In genomic region chr3:114903213-114903612, GRCh38 we compare ENCODE assay signal across 11 cellular contexts.
DNase-seq lines count a peak whose midpoint lies in the region; ATAC-seq and TF ChIP-seq lines count a peak whose summit lies in the region.
"Had no signal": no experiment of that assay in that cellular context is flagged by ENCODE, and none has a peak within 500 bp of the region (broad histone marks: within the 10 kb centered on the region; RNA-seq: fewer than 3 reads in every experiment).

No MANE protein-coding gene starts in this region.

- H4K8ac ChIP-seq in neuronal stem cell (ENCODE audit: low read depth, low read length): no peak overlapping the region

- H4K91ac ChIP-seq in neuronal stem cell (ENCODE audit: low read depth, low read length, poor library complexity): no peak overlapping the region

- no peak overlapping the region for H3K4me2 ChIP-seq in neuronal stem cell (ENCODE audit: insufficient read depth, low read length, poor library complexity, severe bottlenecking)

- no peaks in the 10 kb centered on the region for H3K36me3 ChIP-seq in neuronal stem cell (replicated peaks in 1 of 2; ENCODE audit: control insufficient read depth in 2 of 2, insufficient read depth in 2 of 2, low read length in 2 of 2)
- H3K36me3 ChIP-seq: MG63 had no signal

- peak; percentile 54 for DNase-seq in KBM-7
- DNase-seq in epithelial cell of proximal tubule (ENCODE audit: low read depth): no peak
- no peak for DNase-seq in neuronal stem cell (ENCODE audit: low spot score)
- DNase-seq in GOT3 (lab: John Stamatoyannopoulos, UW): no peak
- DNase-seq in NCI-H128 (lab: John Stamatoyannopoulos, UW; ENCODE audit: unreplicated experiment): no peak
- no peak for DNase-seq in stimulated activated CD8-positive, alpha-beta memory T cell treated with anti-CD3 and anti-CD28 coated beads, Interleukin-4, amount 100 ng/mL, for 48 hours
- no peak for DNase-seq in effector CD4-positive, alpha-beta T cell
- DNase-seq: MG63, T-helper 17 cell had no signal

- no peaks in the 10 kb centered on the region for H3K79me1 ChIP-seq in neuronal stem cell (ENCODE audit: low read depth, low read length)

- no peak overlapping the region for H2BK12ac ChIP-seq in neuronal stem cell (ENCODE audit: low read length)

- TF ChIP-seq CTCF in epithelial cell of proximal tubule (conservative IDR thresholded peaks at IDR 0.05; ENCODE audit: low read depth, low read length): no peak

- H3K4ac ChIP-seq in neuronal stem cell (ENCODE audit: low read length): no peak overlapping the region

- H2AK5ac ChIP-seq in neuronal stem cell (ENCODE audit: low read depth, low read length): no peak overlapping the region

- H3K4me3 ChIP-seq in epithelial cell of proximal tubule (ENCODE audit: low read depth, low read length): peak overlapping the region; percentile 7
- no peak overlapping the region for H3K4me3 ChIP-seq in neuronal stem cell (ENCODE audit: low read length in 2 of 2)
- H3K4me3 ChIP-seq: MG63 had no signal

- H3K9me3 ChIP-seq in neuronal stem cell (replicated peaks in 1 of 2; ENCODE audit: control insufficient read depth in 2 of 2, insufficient read depth in 1 of 2, low read depth in 1 of 2, low read length in 2 of 2): peaks cover 0 to 3% of the 10 kb centered on the region in 2 donors
- H3K9me3 ChIP-seq: MG63 had no signal

- H3K14ac ChIP-seq in neuronal stem cell (ENCODE audit: low read length): no peak overlapping the region

- H3K23ac ChIP-seq in neuronal stem cell (ENCODE audit: low read depth, low read length, poor library complexity): no peak overlapping the region

- H2AFZ ChIP-seq in neuronal stem cell (ENCODE audit: low read length): peak overlapping the region; percentile 27

- no peak overlapping the region for H2BK5ac ChIP-seq in neuronal stem cell (ENCODE audit: low read length)

- H3K27ac ChIP-seq in neuronal stem cell (replicated peaks; ENCODE audit: low read length): no peak overlapping the region
- H3K27ac ChIP-seq: C4-2B had no signal

- ATAC-seq in GM18907 (IDR thresholded peaks at IDR 0.05; ENCODE audit: unreplicated experiment): peak; percentile 31
- ATAC-seq: T-helper 17 cell had no signal

- no peak overlapping the region for H3K9ac ChIP-seq in neuronal stem cell (ENCODE audit: low read depth, low read length, poor library complexity)

- in situ Hi-C loops in KBM-7 (cut with MboI; ENCODE audit: low pct_unique_long_range_greater_than_20kb, low sequenced_read_pairs): no loop called here

- peaks cover 7 to 36% of the 10 kb centered on the region in 2 donors for H3K4me1 ChIP-seq in neuronal stem cell (ENCODE audit: control insufficient read depth in 2 of 2, insufficient read depth in 1 of 2, low read depth in 1 of 2, low read length in 2 of 2)

- no peak overlapping the region for H2BK15ac ChIP-seq in neuronal stem cell (ENCODE audit: low read length)

- H2BK120ac ChIP-seq in neuronal stem cell (ENCODE audit: low read depth, low read length): no peak overlapping the region

- H3K27me3 ChIP-seq in neuronal stem cell (ENCODE audit: control insufficient read depth in 3 of 3, insufficient read depth in 3 of 3, low read depth in 1 of 3, low read length in 3 of 3): no peaks in the 10 kb centered on the region
- H3K27me3 ChIP-seq: MG63 had no signal

- no peak overlapping the region for H3K18ac ChIP-seq in neuronal stem cell (ENCODE audit: low read length)

- WGBS in neuronal stem cell (ENCODE audit: extremely low coverage in 2 of 2, insufficient read length in 2 of 2, insufficient replicate concordance in 1 of 2), 2 donors: no CpG with 5 or more reads among the region's 1 CpG
